Comparison of ENCODE assay signal across 8 cellular contexts in genomic region chr6:107061125-107062020, GRCh38. TPM values are rescaled to one million over a fixed set of nuclear protein-coding genes. Genes with fewer than 3 reads are reported as not detected.
DNase-seq lines count a peak whose midpoint lies in the region; ATAC-seq, FAIRE-seq and TF ChIP-seq lines count a peak whose summit lies in the region.

No MANE protein-coding gene starts in this region.

- H3K9me1 ChIP-seq in K562 (ENCODE audit: control insufficient read depth, insufficient read depth, low read length) = no peaks in the 10 kb centered on the region

- intact Hi-C loops in K562 (cut with micrococcal nuclease) = no loop called here

- H3K4me3 Mint-ChIP-seq in CD4-positive, CD25-positive, alpha-beta regulatory T cell = peak overlapping the region; percentile 55 to 90 (median 86)

- peak overlapping the region; percentile 18 for H3K27ac ChIP-seq in CD4-positive, CD25-positive, alpha-beta regulatory T cell (ENCODE audit: insufficient read depth, low read length, poor library complexity, severe bottlenecking)
- H3K27ac ChIP-seq in K562 (ENCODE audit: extremely low read depth, low read depth, low read length) = no peak overlapping the region
- H3K27ac ChIP-seq in brain microvascular endothelial cell = no peak overlapping the region

- POLR2A ChIA-PET in K562 (lab: Yijun Ruan, JAX) = interaction anchor here (0.6 to 0.9 kb wide), 2 partner anchors 64 to 150 kb away, joined by 3 to 4 read pairs; no protein-coding TSS in a partner anchor

- no peaks in the 10 kb centered on the region for H4K20me1 ChIP-seq in K562 (replicated peaks; ENCODE audit: control insufficient read depth, insufficient read depth, low read length)

- H2AFZ ChIP-seq in K562 (ENCODE audit: low read depth, low read length) = no peak overlapping the region

- no peak overlapping the region for H3K4me2 ChIP-seq in K562 (ENCODE audit: insufficient read depth, low read length)

- no peaks in the 10 kb centered on the region for H3K9me3 ChIP-seq in CD4-positive, CD25-positive, alpha-beta regulatory T cell (ENCODE audit: control insufficient read depth in 2 of 2, low read length in 2 of 2)
- no peaks in the 10 kb centered on the region for H3K9me3 ChIP-seq in K562 (replicated peaks; ENCODE audit: control insufficient read depth, insufficient read depth, low read depth, low read length)

- H3K36me3 ChIP-seq in CD4-positive, CD25-positive, alpha-beta regulatory T cell (ENCODE audit: control insufficient read depth, insufficient read depth, low read length) = no peaks in the 10 kb centered on the region
- H3K36me3 ChIP-seq in K562 (ENCODE audit: control insufficient read depth, insufficient read depth, low read length) = no peaks in the 10 kb centered on the region
- no peaks in the 10 kb centered on the region for H3K36me3 ChIP-seq in brain microvascular endothelial cell (replicated peaks)

- CTCF ChIA-PET in K562 (lab: Yijun Ruan, JAX; ENCODE audit: low intra/inter-chr PET ratio) = no interaction called here

- WGBS in K562 (ENCODE audit: insufficient coverage, low coverage, missing lambda C conversion rate) = 26% methylated on average over 14 of the region's 14 CpGs

- H3K36me3 Mint-ChIP-seq in CD4-positive, CD25-positive, alpha-beta regulatory T cell = no peaks in the 10 kb centered on the region

- DNase-seq in CD4-positive, CD25-positive, alpha-beta regulatory T cell = peak in 2 of 3 donors; percentile 22 to 64
- DNase-seq in K562 (ENCODE audit: extremely low read depth in 1 of 4, low spot score in 3 of 4) = no peak
- DNase-seq in GM03348 (ENCODE audit: low spot score) = no peak
- no peak for DNase-seq in brain microvascular endothelial cell
- DNase-seq in dermis blood vessel endothelial cell = no peak
- DNase-seq in cortex of kidney (lab: John Stamatoyannopoulos, UW) = no peak

- FAIRE-seq in K562 (lab: Jason Lieb, UNC) = peak; percentile 19

- H3K4me1 ChIP-seq in CD4-positive, CD25-positive, alpha-beta regulatory T cell (ENCODE audit: control insufficient read depth, insufficient read depth, low read length, poor library complexity, severe bottlenecking) = peaks cover 22% of the 10 kb centered on the region
- peaks cover 0 to 9% of the 10 kb centered on the region in 2 experiments; a peak in 3 of 5 replicates for H3K4me1 ChIP-seq in K562 (replicated peaks in 1 of 2; ENCODE audit: control insufficient read depth in 2 of 2, insufficient read depth in 2 of 2, low read length in 2 of 2)

- H3K27ac Mint-ChIP-seq in CD4-positive, CD25-positive, alpha-beta regulatory T cell = peak overlapping the region; percentile 81 to 90 (median 84)

- ATAC-seq in CD4-positive, CD25-positive, alpha-beta regulatory T cell (ENCODE audit: low read depth in 2 of 2) = peak; percentile 40 to 56
- ATAC-seq in GM19395 (IDR thresholded peaks at IDR 0.05; ENCODE audit: unreplicated experiment) (peak; percentile 75), HG03196 (IDR thresholded peaks at IDR 0.05; ENCODE audit: unreplicated experiment) (peak; percentile 62), K562 (no peak; the same call in 2 of the 3 replicates)

- no peak for TF ChIP-seq CTCF in K562 (IDR thresholded peaks at IDR 0.05 in 2 of 3, conservative IDR thresholded peaks at IDR 0.05 in 1 of 3; ENCODE audit: insufficient read depth in 2 of 3, low read depth in 1 of 3, low read length in 3 of 3)
- no peak for TF ChIP-seq CTCF in brain microvascular endothelial cell (IDR thresholded peaks at IDR 0.05; ENCODE audit: low read depth, low read length, missing control alignments)

- H3K4me1 Mint-ChIP-seq in CD4-positive, CD25-positive, alpha-beta regulatory T cell = peaks cover 9 to 34% (median 21%) of the 10 kb centered on the region in 4 donors

- no peaks in the 10 kb centered on the region for H3K79me2 ChIP-seq in K562 (ENCODE audit: control insufficient read depth, insufficient read depth, low read length)

- no peaks in the 10 kb centered on the region for H3K27me3 ChIP-seq in CD4-positive, CD25-positive, alpha-beta regulatory T cell (ENCODE audit: control insufficient read depth, insufficient read depth, low read length)
- H3K27me3 ChIP-seq in K562 (ENCODE audit: control insufficient read depth in 2 of 2, insufficient read depth in 2 of 2, low read length in 2 of 2) (peaks cover 8 to 10% of the 10 kb centered on the region in 2 experiments), brain microvascular endothelial cell (replicated peaks) (no peaks in the 10 kb centered on the region)

- H3K9ac ChIP-seq in K562 (ENCODE audit: insufficient read depth in 1 of 2, low read depth in 2 of 2, low read length in 2 of 2) = peak overlapping the region in 1 of 2 experiments; percentile 33; a peak in 1 of 4 replicates

- in situ Hi-C loops in K562 (cut with MboI) (no loop called here), brain microvascular endothelial cell (cut with HindIII; ENCODE audit: low pct_ligation_motif_present, low sequenced_read_pairs) (no loop called here)

- H3K27me3 Mint-ChIP-seq in CD4-positive, CD25-positive, alpha-beta regulatory T cell = no peaks in the 10 kb centered on the region

- no peak for TF ChIP-seq RAD21 in K562 (CRISPR knock-in tag; conservative IDR thresholded peaks at IDR 0.05 in 1 of 2, IDR thresholded peaks at IDR 0.05 in 1 of 2)

- no peak for TF ChIP-seq POLR2A in K562 (conservative IDR thresholded peaks at IDR 0.05)

- H3K9me3 Mint-ChIP-seq in CD4-positive, CD25-positive, alpha-beta regulatory T cell = no peaks in the 10 kb centered on the region

- peak overlapping the region; percentile 83 for H3K4me3 ChIP-seq in CD4-positive, CD25-positive, alpha-beta regulatory T cell (ENCODE audit: low read depth, low read length)
- H3K4me3 ChIP-seq in K562 (no peak overlapping the region), brain microvascular endothelial cell (ENCODE audit: low read depth, low read length) (no peak overlapping the region)

- TF ChIP-seq EP300 in K562 (IDR thresholded peaks at IDR 0.05; ENCODE audit: low read length) = no peak

- BruUV-seq in K562 (replicated peaks; lab: Mats Ljungman, UMichigan) = no TSS peak

TF ChIP-seq in K562, 482 proteins besides CTCF, POLR2A, EP300 and RAD21:
- TF ChIP-seq ZNF277 (CRISPR knock-in tag; IDR thresholded peaks at IDR 0.05; ENCODE audit: borderline replicate concordance) = no peak
- 0 out of 2 replicates have a peak, but pooled peaks have one; percentile 2 for TF ChIP-seq ZNF316 (IDR thresholded peaks at IDR 0.05)

RNA-seq across cellular contexts. Expression of gene MTRES1, which starts 33.4 kb away (rescaled TPM):
- 13.7 TPM for total RNA-seq in CD4-positive, CD25-positive, alpha-beta regulatory T cell
- polyA plus RNA-seq in CD4-positive, CD25-positive, alpha-beta regulatory T cell = 10 to 100 TPM; 15.1 to 18.0 (median 16.3) TPM
- 18.8 and 26.8 TPM in 2 replicates for total RNA-seq in K562 (2011; cell fraction: chromatin; rRNA removed; ENCODE audit: low replicate concordance)
- total RNA-seq in K562 (2011; cell fraction: nucleolus; rRNA removed) = 14.2 and 19.5 TPM in 2 replicates
- total RNA-seq in K562 (2011; cell fraction: nucleoplasm; rRNA removed) = 17.2 and 26.3 TPM in 2 replicates
- total RNA-seq in K562 (2014; rRNA removed) (21.0 and 25.3 TPM in 2 replicates), K562 (2014; rRNA removed; fragmentation: Illumina TruSeq; extraction: Trizol) (28.6 and 32.5 TPM in 2 replicates), K562 (2015; rRNA removed; fragmentation: Illumina TruSeq; extraction: Trizol) (24.7 and 25.2 TPM in 2 replicates), K562 (2021) (14.5 and 17.8 TPM in 2 replicates), dermis blood vessel endothelial cell (11.1 TPM in 2 replicates)
- polyA plus RNA-seq in K562 (2011; rRNA removed) (13.1 and 20.7 TPM in 2 replicates), K562 (2014; fragmentation: Illumina TruSeq; extraction: Trizol) (29.7 and 30.3 TPM in 2 replicates), K562 (2014; fragmentation: Nextera tagmentation; extraction: Ambion mirVana) (10 to 100 TPM; 21.4 to 21.7 TPM), K562 (2014; rRNA removed) (34.9 and 35.4 TPM in 2 replicates)
- polyA plus RNA-seq in K562 (2011; cell fraction: cytosol; rRNA removed) = 7.8 and 8.2 TPM in 2 replicates
- 6.8 and 10.2 TPM in 2 replicates for polyA plus RNA-seq in K562 (2011; cell fraction: nucleus; rRNA removed)
- 18.3 and 23.6 TPM in 2 replicates for polyA plus RNA-seq in K562 (2012)
- 12.5 and 13.1 TPM in 2 replicates for polyA minus RNA-seq in K562 (2011; rRNA and poly(A)+ RNA removed)
- 4.6 and 6.7 TPM in 2 replicates for polyA minus RNA-seq in K562 (2011; cell fraction: cytosol; rRNA and poly(A)+ RNA removed)
- 7.3 and 9.9 TPM in 2 replicates for polyA minus RNA-seq in K562 (2011; cell fraction: nucleus; rRNA and poly(A)+ RNA removed)

RNA-seq across cellular contexts. Expression of gene BEND3, which starts 53.9 kb away (rescaled TPM):
- 0.89 TPM for total RNA-seq in CD4-positive, CD25-positive, alpha-beta regulatory T cell
- polyA plus RNA-seq in CD4-positive, CD25-positive, alpha-beta regulatory T cell = under 1 TPM; 0.05 to 0.34 (median 0.18) TPM
- total RNA-seq in K562 (2011; cell fraction: chromatin; rRNA removed; ENCODE audit: low replicate concordance) = 5.7 and 9.5 TPM in 2 replicates
- 7.0 and 7.8 TPM in 2 replicates for total RNA-seq in K562 (2011; cell fraction: nucleolus; rRNA removed)
- total RNA-seq in K562 (2011; cell fraction: nucleoplasm; rRNA removed) = 5.8 and 6.0 TPM in 2 replicates
- total RNA-seq in K562 (2014; rRNA removed) (3.6 and 4.2 TPM in 2 replicates), K562 (2014; rRNA removed; fragmentation: Illumina TruSeq; extraction: Trizol) (3.6 and 4.0 TPM in 2 replicates), K562 (2015; rRNA removed; fragmentation: Illumina TruSeq; extraction: Trizol) (4.7 TPM in 2 replicates), K562 (2021) (7.4 and 8.4 TPM in 2 replicates), dermis blood vessel endothelial cell (1.9 and 3.5 TPM in 2 replicates)
- polyA plus RNA-seq in K562 (2011; rRNA removed) (1.9 and 2.4 TPM in 2 replicates), K562 (2014; fragmentation: Illumina TruSeq; extraction: Trizol) (3.3 and 3.8 TPM in 2 replicates), K562 (2014; fragmentation: Nextera tagmentation; extraction: Ambion mirVana) (1 to 10 TPM in 1 of 2 experiments, under 1 TPM in 1; 0.64 to 1.6 TPM), K562 (2014; rRNA removed) (2.5 and 3.5 TPM in 2 replicates)
- 2.0 and 3.0 TPM in 2 replicates for polyA plus RNA-seq in K562 (2011; cell fraction: cytosol; rRNA removed)
- polyA plus RNA-seq in K562 (2011; cell fraction: nucleus; rRNA removed) = 2.9 and 4.6 TPM in 2 replicates
- 1.6 and 3.1 TPM in 2 replicates for polyA plus RNA-seq in K562 (2012)
- polyA minus RNA-seq in K562 (2011; rRNA and poly(A)+ RNA removed) = 4.6 and 7.4 TPM in 2 replicates
- polyA minus RNA-seq in K562 (2011; cell fraction: cytosol; rRNA and poly(A)+ RNA removed) = 5.6 and 6.8 TPM in 2 replicates
- polyA minus RNA-seq in K562 (2011; cell fraction: nucleus; rRNA and poly(A)+ RNA removed) = 3.2 and 3.4 TPM in 2 replicates

Comparison
In these comparisons a context has a peak if more than half of its experiments do, and no peak if none do; other contexts are left out.
1. DNase-seq: peak in CD4-positive, CD25-positive, alpha-beta regulatory T cell (2 of 3); none in K562 (0 of 4), GM03348 (single experiment), brain microvascular endothelial cell (single experiment), dermis blood vessel endothelial cell (single experiment) and cortex of kidney (single experiment).